ENCODE assay signal across 6 cellular contexts in the genomic region with DNA sequence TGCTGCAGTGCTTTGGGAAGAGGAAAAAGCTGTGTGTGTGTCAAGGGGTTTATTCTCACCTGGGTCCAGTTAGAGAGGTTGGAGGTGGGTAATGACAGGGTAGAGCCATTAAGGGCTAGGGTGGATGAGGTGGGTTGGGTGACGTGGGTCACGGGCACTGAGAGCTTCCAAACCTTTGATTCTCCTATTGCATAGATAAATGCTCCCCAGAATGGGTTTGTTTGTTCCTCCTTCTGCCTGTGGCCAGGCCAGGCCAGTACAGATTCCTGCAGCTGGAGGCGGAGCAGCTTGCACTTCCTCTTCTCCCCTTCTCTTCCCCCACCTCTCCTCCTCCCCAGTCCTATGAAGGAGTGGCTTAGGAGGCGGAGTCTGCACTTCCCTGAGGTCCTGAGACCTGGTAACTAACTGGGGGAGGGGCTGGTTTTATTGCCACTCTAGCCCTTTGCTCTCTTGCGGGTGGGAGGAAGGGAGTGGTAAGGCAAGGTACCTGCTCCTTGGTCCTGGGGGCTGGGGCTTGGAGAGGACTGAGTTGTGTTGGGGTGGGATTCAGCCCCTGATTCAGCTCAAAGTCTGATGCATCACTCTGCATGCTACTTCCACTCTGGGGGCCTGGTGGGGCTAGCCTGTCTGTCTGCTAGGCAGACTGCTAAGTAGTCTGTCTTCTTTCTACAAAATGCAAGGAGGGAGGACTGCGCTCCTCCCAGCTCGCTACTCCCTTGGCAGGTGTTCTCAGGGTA. TPM values are rescaled to one million over a fixed set of nuclear protein-coding genes. Genes with fewer than 3 reads are reported as not detected.
DNase-seq lines count a peak whose midpoint lies in the region; TF ChIP-seq lines count a peak whose summit lies in the region.

No MANE protein-coding gene starts in this region.

- intact Hi-C loops in adrenal gland (cut with DNase I), result no loop called here

- DNase-seq in adrenal gland, result peak in 6 of 7 donors; percentile 20 to 56 (median 35)
- DNase-seq in activated gamma-delta T cell treated with Interleukin-2 at 50 U/mL for 16 hours, result no peak
- DNase-seq in amniotic stem cell (lab: John Stamatoyannopoulos, UW), result no peak

- TF ChIP-seq CTCF in KMS-11 (conservative IDR thresholded peaks at IDR 0.05; ENCODE audit: low read depth, low read length), result no peak
- no peak for TF ChIP-seq CTCF in adrenal gland (IDR thresholded peaks at IDR 0.05)

- H3K4me3 ChIP-seq in KMS-11 (IDR thresholded peaks at IDR 0.05; ENCODE audit: insufficient read depth, low read depth, low read length) (no peak overlapping the region), adrenal gland (no peak overlapping the region), muscle layer of duodenum (ENCODE audit: low read depth in 1 of 2, low read length in 2 of 2) (peak overlapping the region in 1 of 2 donors; percentile 50)

- no peak overlapping the region for H2AFZ ChIP-seq in KMS-11 (ENCODE audit: low read depth)

- peak overlapping the region; percentile 18; the same call in 1 of the 2 replicates for H3K4me2 ChIP-seq in KMS-11

- H4K20me1 ChIP-seq in KMS-11 (ENCODE audit: insufficient read depth), result no peaks in the 10 kb centered on the region

- no peak overlapping the region for H3K27ac ChIP-seq in KMS-11
- peak overlapping the region in 1 of 5 donors; percentile 61 for H3K27ac ChIP-seq in adrenal gland
- H3K27ac ChIP-seq in muscle layer of duodenum (ENCODE audit: low read length), result peak overlapping the region; percentile 94

- WGBS in adrenal gland, 4 donors, result 71 to 80% (median 75%) methylated on average over 7 of the region's 7 CpGs

- no peak overlapping the region for H3K9ac ChIP-seq in KMS-11

- no peaks in the 10 kb centered on the region for H3K9me3 ChIP-seq in adrenal gland (replicated peaks in 1 of 3)
- no peaks in the 10 kb centered on the region for H3K9me3 ChIP-seq in muscle layer of duodenum (ENCODE audit: control insufficient read depth in 1 of 2, low read length in 2 of 2)

- in situ Hi-C loops in GM18951 (cut with MboI; ENCODE audit: low sequenced_read_pairs, unreplicated experiment), result no loop called here

- no peaks in the 10 kb centered on the region for H3K79me2 ChIP-seq in KMS-11 (ENCODE audit: insufficient read depth, low read depth)

- peaks cover 4% of the 10 kb centered on the region for H3K27me3 ChIP-seq in KMS-11 (ENCODE audit: insufficient read depth, low read depth)
- H3K27me3 ChIP-seq in adrenal gland, result peaks cover 27% of the 10 kb centered on the region
- H3K27me3 ChIP-seq in muscle layer of duodenum (ENCODE audit: low read depth, low read length), result no peaks in the 10 kb centered on the region

- TF ChIP-seq POLR2A in GM18951 (IDR thresholded peaks at IDR 0.05; ENCODE audit: extremely low read depth, insufficient read depth, insufficient read length) (peak; percentile 37), adrenal gland (IDR thresholded peaks at IDR 0.05) (no peak)

- peaks cover 12% of the 10 kb centered on the region for H3K4me1 ChIP-seq in KMS-11 (ENCODE audit: low read depth, poor library complexity, severe bottlenecking)
- H3K4me1 ChIP-seq in adrenal gland (replicated peaks in 1 of 2), result peaks cover 7 to 15% of the 10 kb centered on the region in 2 donors
- peaks cover 6 to 16% of the 10 kb centered on the region in 2 donors for H3K4me1 ChIP-seq in muscle layer of duodenum (ENCODE audit: control insufficient read depth in 1 of 2, insufficient read depth in 2 of 2, low read length in 2 of 2)

- no peaks in the 10 kb centered on the region for H3K36me3 ChIP-seq in KMS-11 (ENCODE audit: insufficient read depth)
- no peaks in the 10 kb centered on the region for H3K36me3 ChIP-seq in adrenal gland (replicated peaks in 1 of 2)
- no peaks in the 10 kb centered on the region for H3K36me3 ChIP-seq in muscle layer of duodenum (ENCODE audit: control insufficient read depth in 1 of 2, insufficient read depth in 2 of 2, low read length in 2 of 2)

RNA-seq across cellular contexts. Expression of a gene that starts 3.5 kb away (rescaled TPM):
- total RNA-seq in adrenal gland, result 1 to 10 TPM in 6 of 8 donors, under 1 TPM in 2; 0.67 to 5.1 (median 1.6) TPM
- polyA plus RNA-seq in adrenal gland, result 1 to 10 TPM in 2 of 3 donors, under 1 TPM in 1; 0.46 to 1.3 (median 1.1) TPM

RNA-seq across cellular contexts. Expression of a gene that starts 18.9 kb away (rescaled TPM):
- total RNA-seq in adrenal gland, result not detected
- not detected for polyA plus RNA-seq in adrenal gland

RNA-seq across cellular contexts. Expression of a gene that starts 26.6 kb away (rescaled TPM):
- under 1 TPM in 2 of 8 donors, not detected in 6; 0.11 to 0.34 TPM for total RNA-seq in adrenal gland
- polyA plus RNA-seq in adrenal gland, result under 1 TPM in 2 of 3 donors, not detected in 1; 0.13 to 0.16 TPM

RNA-seq across cellular contexts. Expression of a gene that starts 40.1 kb away (rescaled TPM):
- 10 to 100 TPM; 27.4 to 88.6 (median 39.4) TPM for total RNA-seq in adrenal gland
- polyA plus RNA-seq in adrenal gland, result 100 to 1,000 TPM in 2 of 3 donors, 10 to 100 TPM in 1; 33.0 to 174 (median 170) TPM

RNA-seq across cellular contexts. Expression of a gene that starts 40.5 kb away (rescaled TPM):
- 10 to 100 TPM; 11.0 to 35.1 (median 28.8) TPM for total RNA-seq in adrenal gland
- polyA plus RNA-seq in adrenal gland, result 10 to 100 TPM; 12.0 to 25.3 (median 24.1) TPM

Comparison
In these comparisons a context has a peak if more than half of its experiments do, and no peak if none do; other contexts are left out.
1. DNase-seq: peak in adrenal gland (6 of 7); none in activated gamma-delta T cell treated with Interleukin-2 at 50 U/mL for 16 hours (single experiment) and amniotic stem cell (single experiment).